Comparison of ENCODE assay signal across 39 cellular contexts in the genomic region with DNA sequence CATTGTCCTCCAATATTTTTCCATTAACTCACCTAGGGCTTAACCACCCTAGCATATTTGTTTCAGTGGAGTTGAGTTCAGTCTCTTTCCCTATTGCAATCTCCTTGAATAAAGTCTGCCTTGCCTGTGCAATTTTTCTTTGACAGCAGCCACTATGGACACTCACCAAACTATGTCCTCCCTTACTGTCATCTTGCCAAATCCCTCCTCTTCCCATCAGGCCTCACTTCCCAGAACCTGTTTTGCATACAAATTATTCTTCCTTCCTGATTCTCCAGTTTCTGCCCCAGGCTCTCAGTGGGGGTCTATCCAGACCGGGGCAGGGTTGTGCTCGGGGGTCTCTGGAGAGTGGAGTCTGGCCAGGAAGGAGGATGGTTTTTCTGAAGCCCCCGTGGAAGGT. TPM values are rescaled to one million over a fixed set of nuclear protein-coding genes. Genes with fewer than 3 reads are reported as not detected.
"Had no signal": no experiment of that assay in that cellular context is flagged by ENCODE, and none has a peak within 500 bp of the region (broad histone marks: within the 10 kb centered on the region; RNA-seq: fewer than 3 reads in every experiment).

No MANE protein-coding gene starts in this region.

- ATAC-seq: activated CD8-positive, alpha-beta T cell treated with anti-CD3 and anti-CD28 coated beads for 36 hours; activated T-cell treated with anti-CD3 and anti-CD28 coated beads, Interleukin-2, amount 50 U/mL, for 4 hours; PC-3 had no signal

- H3K9ac ChIP-seq: SK-N-SH had no signal

- FAIRE-seq: TTC549 had no signal

- H3K36me3 ChIP-seq: brain microvascular endothelial cell, cardiac muscle cell, MG63, Peyer's patch, SJSA1, WERI-Rb-1 had no signal

- H3K27me3 ChIP-seq: brain microvascular endothelial cell, MG63, Peyer's patch had no signal

- H3K4me1 ChIP-seq: SJSA1 had no signal

- H3K36me3 Mint-ChIP-seq: activated naive CD8-positive, alpha-beta T cell treated with anti-CD3 and anti-CD28 coated beads for 36 hours had no signal

- H3K4me3 ChIP-seq: cardiac muscle cell, MG63, Peyer's patch, SJSA1 had no signal

- H3K4me2 ChIP-seq: SK-N-SH had no signal

- H3K9me3 ChIP-seq: MG63, Peyer's patch, SJSA1, SK-N-SH had no signal

- H3K27ac ChIP-seq: brain microvascular endothelial cell, cardiac muscle cell, Peyer's patch, SJSA1, WERI-Rb-1 had no signal

- H3K27ac Mint-ChIP-seq: activated CD4-positive, alpha-beta T cell treated with anti-CD3 and anti-CD28 coated beads, Interleukin-2, amount 10 ng/mL, durations not matched to agents 24 days and 14 days; activated CD8-positive, alpha-beta T cell treated with anti-CD3 and anti-CD28 coated beads for 36 hours; activated naive CD8-positive, alpha-beta T cell treated with anti-CD3 and anti-CD28 coated beads for 36 hours; T-helper 1 cell treated with Interleukin-12 subunit alpha and Interleukin-12 subunit beta and Interleukin-4 antibody, amounts not matched to agents 30 μg/mL and 1 μg/mL, for 36 hours; T-helper 2 cell treated with Interferon-gamma antibody and Interleukin-4, amounts not matched to agents 5 μg/mL and 100 μg/mL, for 36 hours had no signal

- H3K4me3 Mint-ChIP-seq: activated CD4-positive, alpha-beta T cell treated with anti-CD3 and anti-CD28 coated beads, Interleukin-2, amount 10 ng/mL, durations not matched to agents 24 days and 14 days; activated CD8-positive, alpha-beta T cell treated with anti-CD3 and anti-CD28 coated beads for 36 hours; activated naive CD8-positive, alpha-beta T cell treated with anti-CD3 and anti-CD28 coated beads for 36 hours; activated T-cell treated with anti-CD3 and anti-CD28 coated beads, Interleukin-2, amount 50 U/mL, for 4 hours; central memory CD8-positive, alpha-beta T cell; T-helper 1 cell treated with Interleukin-12 subunit alpha and Interleukin-12 subunit beta and Interleukin-4 antibody, amounts not matched to agents 30 μg/mL and 1 μg/mL, for 36 hours; T-helper 2 cell treated with Interferon-gamma antibody and Interleukin-4, amounts not matched to agents 5 μg/mL and 100 μg/mL, for 36 hours had no signal

- H3K9me3 Mint-ChIP-seq: activated CD4-positive, alpha-beta T cell treated with anti-CD3 and anti-CD28 coated beads, Interleukin-2, amount 10 ng/mL, durations not matched to agents 24 days and 14 days; activated CD8-positive, alpha-beta T cell treated with anti-CD3 and anti-CD28 coated beads for 36 hours; activated naive CD8-positive, alpha-beta T cell treated with anti-CD3 and anti-CD28 coated beads for 36 hours; activated T-cell treated with anti-CD3 and anti-CD28 coated beads, Interleukin-2, amount 50 U/mL, for 4 hours; central memory CD8-positive, alpha-beta T cell; T-helper 1 cell treated with Interleukin-12 subunit alpha and Interleukin-12 subunit beta and Interleukin-4 antibody, amounts not matched to agents 30 μg/mL and 1 μg/mL, for 36 hours; T-helper 2 cell treated with Interferon-gamma antibody and Interleukin-4, amounts not matched to agents 5 μg/mL and 100 μg/mL, for 36 hours had no signal

- H3K4me1 Mint-ChIP-seq: activated CD4-positive, alpha-beta T cell treated with anti-CD3 and anti-CD28 coated beads, Interleukin-2, amount 10 ng/mL, durations not matched to agents 24 days and 14 days; activated naive CD8-positive, alpha-beta T cell treated with anti-CD3 and anti-CD28 coated beads for 36 hours had no signal

- DNase-seq: activated CD4-positive, alpha-beta T cell treated with anti-CD3 and anti-CD28 coated beads for 1 hour; activated CD4-positive, alpha-beta T cell treated with anti-CD3 and anti-CD28 coated beads, Interleukin-2, amount 10 ng/mL, durations not matched to agents 24 days and 14 days; activated CD4-positive, alpha-beta T cell treated with anti-CD3 and anti-CD28 coated beads, Interleukin-2, amount 50 U/mL, for 4 hours; activated CD4-positive, CD25-positive, alpha-beta regulatory T cell; activated CD8-positive, alpha-beta memory T cell treated with anti-CD3 and anti-CD28 coated beads, Interleukin-2, amount 50 U/mL, for 4 hours; activated CD8-positive, alpha-beta T cell treated with anti-CD3 and anti-CD28 coated beads for 36 hours; activated effector memory CD4-positive, alpha-beta T cell treated with anti-CD3 and anti-CD28 coated beads, Interleukin-2, amount 50 U/mL, for 16 hours; activated naive CD4-positive, alpha-beta T cell; activated naive CD4-positive, alpha-beta T cell treated with anti-CD3 and anti-CD28 coated beads, Interleukin-2, amount 50 U/mL, for 16 hours; activated naive CD8-positive, alpha-beta T cell treated with anti-CD3 and anti-CD28 coated beads for 36 hours; activated T-cell treated with anti-CD3 and anti-CD28 coated beads for 4 hours; activated T-cell treated with anti-CD3 and anti-CD28 coated beads, Interleukin-2, amount 50 U/mL, for 4 hours; amniotic stem cell; aorta; brain microvascular endothelial cell; MG63; NCI-H1092; NCI-H1436 treated with DMSO at 0.1 percent for 48 hours; NCI-H187; NCI-H2081 treated with DMSO at 0.1 percent for 48 hours; NCI-H226; NCI-H446 treated with DMSO at 0.1 percent for 48 hours; NCI-H524; NCI-H69; NCI-H82; NK-92 treated with Interleukin-12 subunit alpha and Interleukin-12 subunit beta, amount 100 ng/mL, for 24 hours; PC-3; Peyer's patch; RPMI8226; SHP77 treated with DMSO at 0.1 percent for 48 hours; SK-N-SH; WERI-Rb-1 had no signal

RNA-seq across cellular contexts. Expression of a gene that starts 2.2 kb away (rescaled TPM):
- total RNA-seq: cardiac muscle cell, chondrocyte had no signal

RNA-seq across cellular contexts. Expression of a gene that starts 23.7 kb away (rescaled TPM):
- polyA plus RNA-seq: cardiac muscle cell had no signal
